In genomic region chr4:168537086-168537485, GRCh38 we compare ENCODE assay signal across 2 cellular contexts.
TF ChIP-seq lines count a peak whose summit lies in the region.

No MANE protein-coding gene starts in this region.

TF ChIP-seq in GM23338, 12 proteins besides CTCF, POLR2A, EP300 and RAD21:
- TF ChIP-seq ZNF114 (CRISPR knock-in tag; IDR thresholded peaks at IDR 0.05) (no peak), EZH2 (IDR thresholded peaks at IDR 0.05; ENCODE audit: low read depth, unreplicated experiment) (no peak), EZH2phosphoT487 (IDR thresholded peaks at IDR 0.05; ENCODE audit: unreplicated experiment) (no peak), ETS1 (IDR thresholded peaks at IDR 0.05) (no peak), POLR2AphosphoS5 (IDR thresholded peaks at IDR 0.05; ENCODE audit: low read depth) (no peak), CREB1 (CRISPR knock-in tag; IDR thresholded peaks at IDR 0.05; ENCODE audit: low read depth) (no peak), NANOG (IDR thresholded peaks at IDR 0.05; ENCODE audit: borderline replicate concordance) (no peak), ZNF462 (CRISPR knock-in tag; IDR thresholded peaks at IDR 0.05) (no peak)

TF ChIP-seq in K562, 482 proteins besides CTCF, POLR2A, EP300 and RAD21:
- TF ChIP-seq MAX (CRISPR knock-in tag; IDR thresholded peaks at IDR 0.05) = no peak
- no peak for TF ChIP-seq ZNF699 (CRISPR knock-in tag; IDR thresholded peaks at IDR 0.05; ENCODE audit: insufficient replicate concordance)
- TF ChIP-seq KDM1A (IDR thresholded peaks at IDR 0.05) = no peak
- TF ChIP-seq NCOA4 (IDR thresholded peaks at IDR 0.05; ENCODE audit: partially characterized antibody) = no peak
- TF ChIP-seq CREB5 (CRISPR knock-in tag; IDR thresholded peaks at IDR 0.05) = no peak
- TF ChIP-seq HMGXB4 (CRISPR knock-in tag; IDR thresholded peaks at IDR 0.05) = no peak
- no peak for TF ChIP-seq THRA (IDR thresholded peaks at IDR 0.05)
- TF ChIP-seq ATF7 (IDR thresholded peaks at IDR 0.05) = no peak
